10 cellular contexts compared by ENCODE assay signal in genomic region chr17:78746263-78746948, GRCh38. TPM values are rescaled to one million over a fixed set of nuclear protein-coding genes. Genes with fewer than 3 reads are reported as not detected.
DNase-seq lines count a peak whose midpoint lies in the region; ATAC-seq and TF ChIP-seq lines count a peak whose summit lies in the region.
"Had no signal": no experiment of that assay in that cellular context is flagged by ENCODE, and none has a peak within 500 bp of the region (broad histone marks: within the 10 kb centered on the region; RNA-seq: fewer than 3 reads in every experiment).

No MANE protein-coding gene starts in this region.

- WGBS in esophagus squamous epithelium, 2 donors = 69 to 83% methylated on average over 10 to 12 of the region's 12 CpGs
- 76 to 79% (median 76%) methylated on average over 12 of the region's 12 CpGs for WGBS in stomach, 5 donors
- WGBS in tibial nerve, 2 donors = 77 to 78% methylated on average over 12 of the region's 12 CpGs

- H3K27me3 Mint-ChIP-seq in activated T-cell treated with anti-CD3 and anti-CD28 coated beads, Interleukin-2, amount 50 U/mL, for 72 hours (ENCODE audit: low read depth) = no peaks in the 10 kb centered on the region

- H3K4me3 Mint-ChIP-seq in activated T-cell treated with anti-CD3 and anti-CD28 coated beads, Interleukin-2, amount 50 U/mL, for 72 hours = peak overlapping the region; percentile 50 to 80
- H3K4me3 Mint-ChIP-seq: neural progenitor cell had no signal

- TF ChIP-seq CTCF in OCI-LY7 (conservative IDR thresholded peaks at IDR 0.05; ENCODE audit: low read length) = no peak
- no peak for TF ChIP-seq CTCF in esophagus squamous epithelium (IDR thresholded peaks at IDR 0.05)
- no peak for TF ChIP-seq CTCF in stomach (IDR thresholded peaks at IDR 0.05)
- no peak for TF ChIP-seq CTCF in tibial nerve (IDR thresholded peaks at IDR 0.05)

- peaks cover 1 to 6% of the 10 kb centered on the region in 2 donors for H3K36me3 Mint-ChIP-seq in activated T-cell treated with anti-CD3 and anti-CD28 coated beads, Interleukin-2, amount 50 U/mL, for 72 hours (ENCODE audit: insufficient read depth in 2 of 2)
- H3K36me3 Mint-ChIP-seq: neural progenitor cell had no signal

- peaks cover 98% of the 10 kb centered on the region for H3K4me1 Mint-ChIP-seq in activated T-cell treated with anti-CD3 and anti-CD28 coated beads, Interleukin-2, amount 50 U/mL, for 72 hours (ENCODE audit: low read depth)

- TF ChIP-seq POLR2A in esophagus squamous epithelium (IDR thresholded peaks at IDR 0.05) (no peak), stomach (IDR thresholded peaks at IDR 0.05) (no peak), tibial nerve (IDR thresholded peaks at IDR 0.05) (no peak)

- H3K4me3 ChIP-seq in OCI-LY7 (ENCODE audit: low read depth, low read length, poor library complexity, severe bottlenecking) (no peak overlapping the region), esophagus squamous epithelium (no peak overlapping the region), stomach (no peak overlapping the region), MG63 (no peak overlapping the region), tibial nerve (no peak overlapping the region)
- H3K4me3 ChIP-seq: neural progenitor cell had no signal

- H2AFZ ChIP-seq in OCI-LY7 (ENCODE audit: low read length) = no peak overlapping the region
- H2AFZ ChIP-seq: neural progenitor cell had no signal

- POLR2A ChIA-PET in OCI-LY7 (lab: Charles Lee) = interaction anchor here (0.8 to 1.4 kb wide), 3 partner anchors 9 to 33 kb away, joined by 3 to 5 read pairs (median 3); no protein-coding TSS in a partner anchor

- peaks cover 100% of the 10 kb centered on the region for H3K4me1 ChIP-seq in OCI-LY7 (ENCODE audit: insufficient read depth, low read length, poor library complexity, severe bottlenecking)
- H3K4me1 ChIP-seq in esophagus squamous epithelium = peaks cover 30 to 73% (median 49%) of the 10 kb centered on the region in 3 donors
- H3K4me1 ChIP-seq in stomach = peaks cover 45 to 78% (median 66%) of the 10 kb centered on the region in 4 donors
- H3K4me1 ChIP-seq in tibial nerve = peaks cover 0 to 62% (median 24%) of the 10 kb centered on the region in 4 donors
- H3K4me1 ChIP-seq: neural progenitor cell had no signal

- H3K36me3 ChIP-seq in OCI-LY7 (ENCODE audit: insufficient read depth, low read length) (no peaks in the 10 kb centered on the region), esophagus squamous epithelium (peaks cover 0 to 18% (median 0%) of the 10 kb centered on the region in 3 donors), stomach (no peaks in the 10 kb centered on the region), MG63 (no peaks in the 10 kb centered on the region), tibial nerve (no peaks in the 10 kb centered on the region)
- H3K36me3 ChIP-seq: neural progenitor cell had no signal

- H3K9me3 ChIP-seq in OCI-LY7 (ENCODE audit: low read length) (no peaks in the 10 kb centered on the region), esophagus squamous epithelium (no peaks in the 10 kb centered on the region), stomach (no peaks in the 10 kb centered on the region), MG63 (no peaks in the 10 kb centered on the region), tibial nerve (no peaks in the 10 kb centered on the region)

- no peak overlapping the region for H3K4me2 ChIP-seq in OCI-LY7 (ENCODE audit: low read length)
- H3K4me2 ChIP-seq: neural progenitor cell had no signal

- H3K27me3 ChIP-seq in esophagus squamous epithelium = no peaks in the 10 kb centered on the region
- no peaks in the 10 kb centered on the region for H3K27me3 ChIP-seq in stomach
- H3K27me3 ChIP-seq in MG63 = no peaks in the 10 kb centered on the region
- no peaks in the 10 kb centered on the region for H3K27me3 ChIP-seq in tibial nerve
- H3K27me3 ChIP-seq: neural progenitor cell had no signal

- no peak for ATAC-seq in activated T-cell treated with anti-CD3 and anti-CD28 coated beads, Interleukin-2, amount 50 U/mL, for 72 hours (replicated peaks in 1 of 2)

- DNase-seq in activated T-cell treated with anti-CD3 and anti-CD28 coated beads, Interleukin-2, amount 50 U/mL, for 72 hours = no peak
- DNase-seq in activated T-cell treated with anti-CD3 and anti-CD28 coated beads, Interleukin-2, amount 50 U/mL, for 48 hours = no peak
- DNase-seq in OCI-LY7 (ENCODE audit: low spot score) (no peak), esophagus squamous epithelium (lab: John Stamatoyannopoulos, UW) (no peak), stomach (no peak), NCI-H2171 treated with DMSO at 0.1 percent for 48 hours (lab: John Stamatoyannopoulos, UW) (no peak), MG63 (no peak), tibial nerve (ENCODE audit: low spot score in 2 of 2) (no peak)
- DNase-seq: NCI-H748 treated with DMSO at 0.1 percent for 48 hours had no signal

- H3K9me3 Mint-ChIP-seq in activated T-cell treated with anti-CD3 and anti-CD28 coated beads, Interleukin-2, amount 50 U/mL, for 72 hours = no peaks in the 10 kb centered on the region
- H3K9me3 Mint-ChIP-seq: neural progenitor cell had no signal

- CTCF ChIA-PET in OCI-LY7 (lab: Charles Lee; ENCODE audit: unreplicated experiment) = interaction anchor here (0.5 to 0.6 kb wide), 2 partner anchors 9 to 53 kb away, joined by 3 read pairs; no protein-coding TSS in a partner anchor

- H4K20me1 ChIP-seq in OCI-LY7 (ENCODE audit: insufficient read depth, low read length) = peaks cover 4% of the 10 kb centered on the region; the same call in 1 of the 2 replicates

- H3K27ac ChIP-seq in OCI-LY7 (ENCODE audit: low read depth, low read length, poor library complexity, severe bottlenecking) (peak overlapping the region; percentile 42), esophagus squamous epithelium (peak overlapping the region in 3 of 4 donors; percentile 44 to 81 (median 64)), stomach (peak overlapping the region; percentile 46 to 84 (median 74)), tibial nerve (peak overlapping the region in 2 of 4 donors; percentile 64 to 85)
- H3K27ac ChIP-seq: neural progenitor cell had no signal

- H3K79me2 ChIP-seq in OCI-LY7 (ENCODE audit: insufficient read depth, low read depth, low read length) = peaks cover 100% of the 10 kb centered on the region

- H3K9me2 ChIP-seq in OCI-LY7 (ENCODE audit: insufficient read depth, low read length) = no peaks in the 10 kb centered on the region

- intact Hi-C loops in OCI-LY7 (cut with micrococcal nuclease; ENCODE audit: unreplicated experiment) (loop anchor here (5.0 kb wide), 1 partner anchor 249 kb away; no protein-coding TSS in a partner anchor), esophagus squamous epithelium (cut with DNase I) (no loop called here), stomach (cut with DNase I; ENCODE audit: low total_unique reads) (no loop called here)

- H3K27ac Mint-ChIP-seq in activated T-cell treated with anti-CD3 and anti-CD28 coated beads, Interleukin-2, amount 50 U/mL, for 72 hours = peak overlapping the region; percentile 84
- H3K27ac Mint-ChIP-seq: neural progenitor cell had no signal

- TF ChIP-seq EP300 in stomach (IDR thresholded peaks at IDR 0.05) (no peak), tibial nerve (IDR thresholded peaks at IDR 0.05) (no peak)

- no TSS peak for BruUV-seq in OCI-LY7 (replicated peaks; lab: Mats Ljungman, UMichigan)

RNA-seq across cellular contexts. Expression of gene CYTH1, which starts 35.7 kb away (rescaled TPM):
- total RNA-seq in activated T-cell treated with anti-CD3 and anti-CD28 coated beads, Interleukin-2, amount 50 U/mL, for 72 hours = 100 to 1,000 TPM; 163 to 204 TPM
- 73.0 and 88.1 TPM in 2 replicates for total RNA-seq in OCI-LY7 (2014; rRNA removed; shearing (Covaris generic))
- 148 and 156 TPM in 2 replicates for total RNA-seq in OCI-LY7 (2022)
- total RNA-seq in esophagus squamous epithelium = 10 to 100 TPM; 42.1 to 86.7 (median 67.5) TPM
- total RNA-seq in stomach = 100 to 1,000 TPM in 2 of 5 donors, 10 to 100 TPM in 3; 32.7 to 137 (median 80.2) TPM
- 10 to 100 TPM; 29.6 to 51.5 (median 30.6) TPM for polyA plus RNA-seq in stomach
- total RNA-seq in MG63 (2014; rRNA removed; shearing (Covaris generic); ENCODE audit: low replicate concordance) = 11.2 and 17.2 TPM in 2 replicates
- 10 to 100 TPM; 53.1 to 81.0 (median 63.8) TPM for total RNA-seq in tibial nerve
